In the genomic region with DNA sequence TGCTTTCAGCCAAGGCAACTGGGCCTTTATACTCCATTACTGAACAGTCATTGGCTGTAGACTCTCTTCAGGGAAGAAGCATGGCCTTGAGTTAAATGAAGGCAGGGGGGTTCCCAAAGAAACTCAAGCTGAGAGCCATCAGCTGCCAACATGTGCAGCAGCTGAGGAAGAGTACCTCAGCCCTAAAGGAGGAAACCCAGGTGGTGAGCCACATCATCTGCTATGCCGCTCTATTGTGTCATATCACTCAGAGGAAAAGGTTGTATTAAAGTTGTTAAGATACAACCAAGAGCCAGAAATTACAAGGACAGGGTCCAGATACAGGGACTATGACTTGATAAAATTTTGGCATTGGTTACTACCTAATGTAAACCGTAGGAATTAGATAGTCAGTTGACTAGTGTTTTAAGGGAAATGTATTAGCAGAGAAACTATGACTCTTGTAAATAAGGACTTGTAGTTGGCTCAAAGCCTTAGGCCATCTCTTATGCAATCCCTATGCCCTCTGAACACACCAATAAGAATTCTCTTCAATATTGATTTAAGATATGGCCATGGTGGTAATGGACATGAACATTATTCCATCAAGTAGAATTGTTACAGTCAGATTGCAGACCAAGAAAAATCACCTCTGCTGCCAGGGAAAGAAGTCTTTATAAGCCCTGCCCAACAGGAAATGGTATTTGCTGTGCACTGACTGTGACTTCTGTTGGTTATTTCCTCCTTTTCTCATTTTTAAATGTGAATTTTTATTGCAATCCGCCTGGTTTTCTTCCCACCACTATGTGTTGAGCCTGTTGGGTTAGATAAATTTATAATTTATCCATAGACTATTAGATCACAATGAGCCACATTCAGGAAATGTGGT, we compare ENCODE assay signal across 20 cellular contexts. TPM values are rescaled to one million over a fixed set of nuclear protein-coding genes. Genes with fewer than 3 reads are reported as not detected.
DNase-seq lines count a peak whose midpoint lies in the region; ATAC-seq and TF ChIP-seq lines count a peak whose summit lies in the region.
"Had no signal": no experiment of that assay in that cellular context is flagged by ENCODE, and none has a peak within 500 bp of the region (broad histone marks: within the 10 kb centered on the region; RNA-seq: fewer than 3 reads in every experiment).

No MANE protein-coding gene starts in this region.

- H3K27ac ChIP-seq in BLaER1 treated with 17β-estradiol and CSF1 and Interleukin-3, amounts not matched to agents 10 nM and 100 nM = no peak overlapping the region
- H3K27ac ChIP-seq in body of pancreas = peak overlapping the region in 2 of 4 donors; percentile 18 to 36
- H3K27ac ChIP-seq: ovary, SK-N-MC had no signal

- DNase-seq in HCEC 1CT (peak; percentile 19), body of pancreas (peak in 2 of 4 donors; percentile 25 to 29), naive B cell (peak; percentile 5), mesothelial cell of epicardium (ENCODE audit: low spot score in 2 of 2, unreplicated experiment in 2 of 2) (no peak), RPMI8226 (no peak)
- DNase-seq: activated CD4-positive, alpha-beta T cell treated with anti-CD3 and anti-CD28 coated beads, Interleukin-2, amount 50 U/mL, for 1 hour; activated T-cell treated with anti-CD3 and anti-CD28 coated beads, Interleukin-2, amount 50 U/mL, for 24 hours; BE2C; cerebellar nuclear complex; foreskin melanocyte; left cardiac atrium; NCI-H1436 treated with DMSO at 0.1 percent for 48 hours; NCI-H2227 treated with DMSO at 0.1 percent for 48 hours; ovary; stimulated activated CD4-positive, alpha-beta T cell treated with anti-CD3 and anti-CD28 coated beads, Interleukin-4, amount 100 ng/mL, for 1 hour had no signal

- ATAC-seq in body of pancreas = peak; percentile 83
- peak; percentile 75 to 78 for ATAC-seq in naive B cell (ENCODE audit: low read depth in 2 of 2)
- ATAC-seq in GM18909 (IDR thresholded peaks at IDR 0.05; ENCODE audit: poor library complexity, unreplicated experiment) = no peak
- no peak for ATAC-seq in GM18498 (IDR thresholded peaks at IDR 0.05; ENCODE audit: unreplicated experiment)
- ATAC-seq: left cardiac atrium, Panc1 had no signal

- H3K4me3 Mint-ChIP-seq in naive B cell (peak overlapping the region; percentile 8 to 77 (median 64)), mesothelial cell of epicardium (no peak overlapping the region)
- H3K4me3 Mint-ChIP-seq: activated T-cell treated with anti-CD3 and anti-CD28 coated beads, Interleukin-2, amount 50 U/mL, for 24 hours had no signal

- H3K9me3 Mint-ChIP-seq in naive B cell (no peaks in the 10 kb centered on the region), mesothelial cell of epicardium (no peaks in the 10 kb centered on the region)
- H3K9me3 Mint-ChIP-seq: activated T-cell treated with anti-CD3 and anti-CD28 coated beads, Interleukin-2, amount 50 U/mL, for 24 hours had no signal

- H3K36me3 ChIP-seq in BLaER1 treated with 17β-estradiol and CSF1 and Interleukin-3, amounts not matched to agents 10 nM and 100 nM = no peaks in the 10 kb centered on the region
- H3K36me3 ChIP-seq in body of pancreas (replicated peaks in 1 of 2; ENCODE audit: insufficient read depth in 1 of 2, low read depth in 2 of 2) = no peaks in the 10 kb centered on the region
- H3K36me3 ChIP-seq: BE2C, ovary had no signal

- peak overlapping the region; percentile 9 to 63 (median 42); a peak in 19 of 22 replicates for H3K4me2 ChIP-seq in BLaER1 treated with 17β-estradiol and CSF1 and Interleukin-3, amounts not matched to agents 10 nM and 100 nM

- no peaks in the 10 kb centered on the region for H3K27me3 ChIP-seq in BLaER1 treated with 17β-estradiol and CSF1 and Interleukin-3, amounts not matched to agents 10 nM and 100 nM
- no peaks in the 10 kb centered on the region for H3K27me3 ChIP-seq in body of pancreas
- H3K27me3 ChIP-seq: BE2C, ovary had no signal

- WGBS in body of pancreas, 2 donors = 34 to 40% methylated on average over 3 of the region's 3 CpGs

- peaks cover 19 to 24% (median 23%) of the 10 kb centered on the region in 3 donors for H3K4me1 Mint-ChIP-seq in naive B cell
- H3K4me1 Mint-ChIP-seq in mesothelial cell of epicardium = no peaks in the 10 kb centered on the region

- no peak overlapping the region for H3K9ac ChIP-seq in BLaER1 treated with 17β-estradiol and CSF1 and Interleukin-3, amounts not matched to agents 10 nM and 100 nM

- no peaks in the 10 kb centered on the region for H3K9me3 ChIP-seq in BLaER1 treated with 17β-estradiol and CSF1 and Interleukin-3, amounts not matched to agents 10 nM and 100 nM (replicated peaks in 1 of 11)
- no peaks in the 10 kb centered on the region for H3K9me3 ChIP-seq in body of pancreas
- H3K9me3 ChIP-seq: BE2C, ovary had no signal

- no peak for TF ChIP-seq POLR2A in body of pancreas (IDR thresholded peaks at IDR 0.05)

- H3K27ac Mint-ChIP-seq in naive B cell (peak overlapping the region; percentile 44 to 84 (median 66)), mesothelial cell of epicardium (no peak overlapping the region)
- H3K27ac Mint-ChIP-seq: activated T-cell treated with anti-CD3 and anti-CD28 coated beads, Interleukin-2, amount 50 U/mL, for 24 hours had no signal

- TF ChIP-seq CTCF in body of pancreas (IDR thresholded peaks at IDR 0.05) = no peak
- TF ChIP-seq CTCF in mesothelial cell of epicardium (IDR thresholded peaks at IDR 0.05; ENCODE audit: unreplicated experiment) = no peak

- no peaks in the 10 kb centered on the region for H3K36me3 Mint-ChIP-seq in naive B cell
- H3K36me3 Mint-ChIP-seq in mesothelial cell of epicardium = no peaks in the 10 kb centered on the region

- H3K27me3 Mint-ChIP-seq in naive B cell (no peaks in the 10 kb centered on the region), mesothelial cell of epicardium (ENCODE audit: low read depth) (peaks cover 56% of the 10 kb centered on the region)
- H3K27me3 Mint-ChIP-seq: activated T-cell treated with anti-CD3 and anti-CD28 coated beads, Interleukin-2, amount 50 U/mL, for 24 hours had no signal

- intact Hi-C loops in body of pancreas (cut with DNase I) = no loop called here

- H3K4me3 ChIP-seq in BLaER1 treated with 17β-estradiol and CSF1 and Interleukin-3, amounts not matched to agents 10 nM and 100 nM = no peak overlapping the region
- no peak overlapping the region for H3K4me3 ChIP-seq in body of pancreas
- H3K4me3 ChIP-seq: ovary, SK-N-MC had no signal

- H4K20me1 ChIP-seq in BLaER1 treated with 17β-estradiol and CSF1 and Interleukin-3, amounts not matched to agents 10 nM and 100 nM = no peaks in the 10 kb centered on the region

- H3K4me1 ChIP-seq in BLaER1 treated with 17β-estradiol and CSF1 and Interleukin-3, amounts not matched to agents 10 nM and 100 nM = peaks cover 14 to 18% (median 16%) of the 10 kb centered on the region in 10 experiments
- H3K4me1 ChIP-seq in body of pancreas = no peaks in the 10 kb centered on the region
- H3K4me1 ChIP-seq: BE2C had no signal

RNA-seq across cellular contexts. Expression of a gene that starts 9.2 kb away (rescaled TPM):
- 10 to 100 TPM; 33.5 to 50.8 TPM for total RNA-seq in body of pancreas
- 10 to 100 TPM; 32.2 to 49.4 (median 45.5) TPM for polyA plus RNA-seq in naive B cell (ENCODE audit: low read depth in 6 of 6)
- total RNA-seq in mesothelial cell of epicardium = 99.9 to 105 TPM (median 99.9 TPM) in 3 replicates

Comparison
In these comparisons a context has a peak if more than half of its experiments do, and no peak if none do; other contexts are left out.
1. DNase-seq: peak in HCEC 1CT (single experiment) and naive B cell (single experiment); none in mesothelial cell of epicardium (0 of 2) and RPMI8226 (single experiment).
2. ATAC-seq: peak in body of pancreas (single experiment) and naive B cell (2 of 2); none in GM18909 (single experiment) and GM18498 (single experiment).